8 cellular contexts compared by ENCODE assay signal in genomic region chr11:65720237-65720934, GRCh38. TPM values are rescaled to one million over a fixed set of nuclear protein-coding genes. Genes with fewer than 3 reads are reported as not detected.
A peak's percentile ranks its signal among the peaks of the same experiment; 100 is the strongest.
DNase-seq lines count a peak whose midpoint lies in the region; ATAC-seq, FAIRE-seq and TF ChIP-seq lines count a peak whose summit lies in the region.

Gene RNASEH2C, minus strand, starts transcription at chr11:65720798. Its CDS starts 40 bp downstream, at chr11:65720758.

- H3K27ac ChIP-seq in SU-DHL-6 (ENCODE audit: low read depth, low read length) (peak within 1 kb of the TSS; percentile 65), pancreas (peak within 1 kb of the TSS; percentile 60 to 86 (median 74)), thyroid gland (peak within 1 kb of the TSS; percentile 57 to 79 (median 74))

- H3K4me3 Mint-ChIP-seq in activated naive CD8-positive, alpha-beta T cell treated with anti-CD3 and anti-CD28 coated beads, Interleukin-2, amount 10 ng/mL, durations not matched to agents 7 days and 5 days: peak within 1 kb of the TSS; percentile 95

- H3K9me3 ChIP-seq in SU-DHL-6 (ENCODE audit: insufficient read depth, low read length) (no peaks in the 10 kb centered on the region), pancreas (no peaks in the 10 kb centered on the region), thyroid gland (no peaks in the 10 kb centered on the region)

- FAIRE-seq in pancreas (lab: Jason Lieb, UNC): no peak

- peak within 1 kb of the TSS; percentile 88 for H3K4me3 ChIP-seq in HFF-Myc (replicated peaks; ENCODE audit: low read depth, low read length)
- peak within 1 kb of the TSS; percentile 90 for H3K4me3 ChIP-seq in NB4 (ENCODE audit: low read depth, low read length)
- H3K4me3 ChIP-seq in SU-DHL-6 (ENCODE audit: insufficient read depth, low read length, poor library complexity, severe bottlenecking): peak within 1 kb of the TSS; percentile 77
- peak within 1 kb of the TSS; percentile 48 to 91 (median 58) for H3K4me3 ChIP-seq in pancreas
- H3K4me3 ChIP-seq in thyroid gland (replicated peaks in 1 of 3): peak within 1 kb of the TSS; percentile 54 to 87 (median 67)

- intact Hi-C loops in Right ventricle myocardium superior (cut with DNase I): no loop called here
- intact Hi-C loops in pancreas (cut with DNase I): no loop called here
- intact Hi-C loops in thyroid gland (cut with DNase I): no loop called here

- peak within 1 kb of the TSS; percentile 89 for H3K27ac Mint-ChIP-seq in activated naive CD8-positive, alpha-beta T cell treated with anti-CD3 and anti-CD28 coated beads, Interleukin-2, amount 10 ng/mL, durations not matched to agents 7 days and 5 days

- no peaks in the 10 kb centered on the region for H3K27me3 ChIP-seq in SU-DHL-6 (ENCODE audit: low read length)
- H3K27me3 ChIP-seq in pancreas: no peaks in the 10 kb centered on the region
- H3K27me3 ChIP-seq in thyroid gland: no peaks in the 10 kb centered on the region

- H3K9me3 Mint-ChIP-seq in activated naive CD8-positive, alpha-beta T cell treated with anti-CD3 and anti-CD28 coated beads, Interleukin-2, amount 10 ng/mL, durations not matched to agents 7 days and 5 days: no peaks in the 10 kb centered on the region

- H3K27me3 Mint-ChIP-seq in activated naive CD8-positive, alpha-beta T cell treated with anti-CD3 and anti-CD28 coated beads, Interleukin-2, amount 10 ng/mL, durations not matched to agents 7 days and 5 days: peaks cover 2% of the 10 kb centered on the region

- H3K36me3 Mint-ChIP-seq in activated naive CD8-positive, alpha-beta T cell treated with anti-CD3 and anti-CD28 coated beads, Interleukin-2, amount 10 ng/mL, durations not matched to agents 7 days and 5 days: peaks cover 12% of the 10 kb centered on the region

- H3K36me3 ChIP-seq in SU-DHL-6 (ENCODE audit: low read length) (no peaks in the 10 kb centered on the region), pancreas (peaks cover 3 to 38% (median 21%) of the 10 kb centered on the region in 3 donors), thyroid gland (peaks cover 38 to 41% of the 10 kb centered on the region in 2 donors)

- H3K4me1 ChIP-seq in pancreas (peaks cover 0 to 17% (median 11%) of the 10 kb centered on the region in 3 donors), thyroid gland (peaks cover 13% of the 10 kb centered on the region in 2 donors)

- no peak for TF ChIP-seq CTCF in HFF-Myc (IDR thresholded peaks at IDR 0.05; ENCODE audit: low read depth, low read length, missing control alignments)
- no peak for TF ChIP-seq CTCF in NB4 (IDR thresholded peaks at IDR 0.05; ENCODE audit: low read depth, low read length)
- no peak for TF ChIP-seq CTCF in SU-DHL-6 (IDR thresholded peaks at IDR 0.05; ENCODE audit: insufficient read depth, low read length, poor library complexity, severe bottlenecking)
- TF ChIP-seq CTCF in pancreas (IDR thresholded peaks at IDR 0.05): no peak
- TF ChIP-seq CTCF in thyroid gland (IDR thresholded peaks at IDR 0.05): peak in 2 of 6 experiments; percentile 1 to 20

- peak within 1 kb of the TSS; percentile 84 for H3K4me2 ChIP-seq in SU-DHL-6 (ENCODE audit: low read depth, low read length, poor library complexity, severe bottlenecking)

- H4K20me1 ChIP-seq in SU-DHL-6 (ENCODE audit: low read depth, low read length): no peaks in the 10 kb centered on the region; the same call in 1 of the 2 replicates

- WGBS in pancreas, 2 donors: 0 to 1% methylated on average over 58 to 76 of the region's 76 CpGs
- WGBS in thyroid gland, 2 donors: 0 to 1% methylated on average over 34 to 42 of the region's 76 CpGs

- H3F3A ChIP-seq in SU-DHL-6 (ENCODE audit: insufficient read depth): peaks cover 15% of the 10 kb centered on the region

- peak; percentile 63 for DNase-seq in GM04504 (ENCODE audit: low read depth)
- no peak for DNase-seq in HFF-Myc (ENCODE audit: extremely low read depth, low read depth)
- peak; percentile 94 for DNase-seq in NB4 (ENCODE audit: low read depth)
- DNase-seq in activated naive CD8-positive, alpha-beta T cell treated with anti-CD3 and anti-CD28 coated beads, Interleukin-2, amount 10 ng/mL, durations not matched to agents 7 days and 5 days: peak; percentile 86
- peak; percentile 92 for DNase-seq in Right ventricle myocardium superior
- peak; percentile 75 to 92 (median 82) for DNase-seq in pancreas
- peak; percentile 79 to 85 for DNase-seq in thyroid gland

- H3K79me2 ChIP-seq in SU-DHL-6 (ENCODE audit: insufficient read depth, low read length): peaks cover 26% of the 10 kb centered on the region

- POLR2A ChIA-PET in activated naive CD8-positive, alpha-beta T cell treated with anti-CD3 and anti-CD28 coated beads, Interleukin-2, amount 10 ng/mL, durations not matched to agents 7 days and 5 days (lab: Charles Lee): interaction anchor here (0.5 to 2.7 kb wide), 9 partner anchors 9 to 353 kb away, joined by 3 to 36 read pairs (median 4); partner anchors contain the start of genes CCDC85B, CFL1, KAT5 and MUS81

- peaks cover 14% of the 10 kb centered on the region for H3K4me1 Mint-ChIP-seq in activated naive CD8-positive, alpha-beta T cell treated with anti-CD3 and anti-CD28 coated beads, Interleukin-2, amount 10 ng/mL, durations not matched to agents 7 days and 5 days

- peak within 1 kb of the TSS; percentile 79 for H2AFZ ChIP-seq in SU-DHL-6 (ENCODE audit: low read depth, low read length, severe bottlenecking)

- ATAC-seq in activated naive CD8-positive, alpha-beta T cell treated with anti-CD3 and anti-CD28 coated beads, Interleukin-2, amount 10 ng/mL, durations not matched to agents 7 days and 5 days (ENCODE audit: low read depth): peak; percentile 91
- peak; percentile 98 for ATAC-seq in Right ventricle myocardium superior (ENCODE audit: poor library complexity)
- peak; percentile 90 to 97 (median 94) for ATAC-seq in pancreas

- peak within 1 kb of the TSS; percentile 77 for H3K9ac ChIP-seq in SU-DHL-6 (ENCODE audit: low read length)

- TF ChIP-seq POLR2A in NB4 (IDR thresholded peaks at IDR 0.05; ENCODE audit: extremely low read depth, insufficient read length): peak; percentile 85
- peak in 1 of 2 donors; percentile 77 for TF ChIP-seq POLR2A in thyroid gland (IDR thresholded peaks at IDR 0.05)

- H3K9me2 ChIP-seq in SU-DHL-6 (replicated peaks; ENCODE audit: insufficient read depth, low read length): no peaks in the 10 kb centered on the region

RNA-seq across cellular contexts. Expression of gene RNASEH2C, which starts in this region (rescaled TPM):
- total RNA-seq in activated naive CD8-positive, alpha-beta T cell treated with anti-CD3 and anti-CD28 coated beads, Interleukin-2, amount 10 ng/mL, durations not matched to agents 7 days and 5 days: 10 to 100 TPM; 74.8 to 84.2 TPM
- total RNA-seq in Right ventricle myocardium superior: 49.5 TPM
- total RNA-seq in pancreas: 10 to 100 TPM; 16.1 to 29.3 (median 20.4) TPM
- 10 to 100 TPM; 37.1 to 49.3 TPM for polyA plus RNA-seq in pancreas
- 100 to 1,000 TPM in 3 of 4 donors, 10 to 100 TPM in 1; 48.8 to 135 (median 118) TPM for total RNA-seq in thyroid gland
